Comparison of ENCODE assay signal across 35 cellular contexts in genomic region chr17:42849031-42849430, GRCh38. TPM values are rescaled to one million over a fixed set of nuclear protein-coding genes. Genes with fewer than 3 reads are reported as not detected.
"Had no signal": no experiment of that assay in that cellular context is flagged by ENCODE, and none has a peak within 500 bp of the region (broad histone marks: within the 10 kb centered on the region; RNA-seq: fewer than 3 reads in every experiment).

No MANE protein-coding gene starts in this region.

- H3K9me3 ChIP-seq: esophagus muscularis mucosa, gastroesophageal sphincter, heart right ventricle had no signal

- H3K4me3 ChIP-seq: esophagus muscularis mucosa, gastroesophageal sphincter, heart right ventricle had no signal

- DNase-seq: activated B cell treated with CpG ODN at 0.5 μM for 24 hours; activated CD4-positive, alpha-beta memory T cell treated with anti-CD3 and anti-CD28 coated beads, Interleukin-2, amount 10 ng/mL, durations not matched to agents 7 days and 5 days; activated CD4-positive, alpha-beta T cell treated with anti-CD3 and anti-CD28 coated beads, Interleukin-2, amount 10 ng/mL, durations not matched to agents 24 days and 14 days; activated CD4-positive, alpha-beta T cell treated with anti-CD3 and anti-CD28 coated beads, Interleukin-2, amount 50 U/mL, for 4 hours; activated CD8-positive, alpha-beta memory T cell treated with anti-CD3 and anti-CD28 coated beads, Interleukin-2, amount 50 U/mL, for 48 hours; activated gamma-delta T cell; activated naive CD4-positive, alpha-beta T cell; activated naive CD4-positive, alpha-beta T cell treated with anti-CD3 and anti-CD28 coated beads, Interleukin-2, amount 10 ng/mL, durations not matched to agents 7 days and 5 days; activated naive CD8-positive, alpha-beta T cell treated with anti-CD3 and anti-CD28 coated beads, Interleukin-2, amount 10 ng/mL, durations not matched to agents 7 days and 5 days; activated T-cell treated with anti-CD3 and anti-CD28 coated beads for 4 hours; activated T-cell treated with anti-CD3 and anti-CD28 coated beads, Interleukin-2, amount 50 U/mL, for 24 hours; activated T-cell treated with anti-CD3 and anti-CD28 coated beads, Interleukin-2, amount 50 U/mL, for 72 hours; amniotic stem cell; anterior cingulate cortex; brain microvascular endothelial cell; cortex of kidney; dermis blood vessel endothelial cell; effector CD4-positive, alpha-beta T cell; effector memory CD8-positive, alpha-beta T cell; erythroblast; foreskin keratinocyte; heart right ventricle; T-helper 1 cell; T-helper 17 cell; T1000; WERI-Rb-1 had no signal

- H3K27me3 ChIP-seq: brain microvascular endothelial cell, esophagus muscularis mucosa, gastroesophageal sphincter, heart right ventricle had no signal

- H3K4me3 Mint-ChIP-seq: activated B cell treated with CpG ODN at 0.5 μM for 24 hours; activated CD4-positive, alpha-beta memory T cell treated with anti-CD3 and anti-CD28 coated beads, Interleukin-2, amount 10 ng/mL, durations not matched to agents 7 days and 5 days; activated CD4-positive, alpha-beta T cell treated with anti-CD3 and anti-CD28 coated beads, Interleukin-2, amount 10 ng/mL, durations not matched to agents 24 days and 14 days; activated naive CD4-positive, alpha-beta T cell treated with anti-CD3 and anti-CD28 coated beads, Interleukin-2, amount 10 ng/mL, durations not matched to agents 7 days and 5 days; activated naive CD8-positive, alpha-beta T cell treated with anti-CD3 and anti-CD28 coated beads, Interleukin-2, amount 10 ng/mL, durations not matched to agents 7 days and 5 days; activated T-cell treated with anti-CD3 and anti-CD28 coated beads, Interleukin-2, amount 50 U/mL, for 24 hours; activated T-cell treated with anti-CD3 and anti-CD28 coated beads, Interleukin-2, amount 50 U/mL, for 72 hours; central memory CD8-positive, alpha-beta T cell; effector memory CD8-positive, alpha-beta T cell; T-helper 17 cell; T-helper 2 cell treated with Interferon-gamma antibody and Interleukin-4, amounts not matched to agents 5 μg/mL and 100 μg/mL, for 36 hours had no signal

- H3K4me1 ChIP-seq: foreskin keratinocyte had no signal

- H3K27ac Mint-ChIP-seq: activated B cell treated with CpG ODN at 0.5 μM for 24 hours; activated CD4-positive, alpha-beta memory T cell treated with anti-CD3 and anti-CD28 coated beads, Interleukin-2, amount 10 ng/mL, durations not matched to agents 7 days and 5 days; activated CD4-positive, alpha-beta T cell treated with anti-CD3 and anti-CD28 coated beads, Interleukin-2, amount 10 ng/mL, durations not matched to agents 24 days and 14 days; activated naive CD4-positive, alpha-beta T cell treated with anti-CD3 and anti-CD28 coated beads, Interleukin-2, amount 10 ng/mL, durations not matched to agents 7 days and 5 days; activated naive CD4-positive, alpha-beta T cell treated with anti-CD3 and anti-CD28 coated beads, Interleukin-2, amount 50 U/mL, for 72 hours; activated naive CD8-positive, alpha-beta T cell treated with anti-CD3 and anti-CD28 coated beads, Interleukin-2, amount 10 ng/mL, durations not matched to agents 7 days and 5 days; activated T-cell treated with anti-CD3 and anti-CD28 coated beads, Interleukin-2, amount 50 U/mL, for 24 hours; activated T-cell treated with anti-CD3 and anti-CD28 coated beads, Interleukin-2, amount 50 U/mL, for 72 hours; effector memory CD8-positive, alpha-beta T cell; T-helper 17 cell; T-helper 2 cell treated with Interferon-gamma antibody and Interleukin-4, amounts not matched to agents 5 μg/mL and 100 μg/mL, for 36 hours had no signal

- H3K9me3 Mint-ChIP-seq: activated B cell treated with CpG ODN at 0.5 μM for 24 hours; activated CD4-positive, alpha-beta memory T cell treated with anti-CD3 and anti-CD28 coated beads, Interleukin-2, amount 10 ng/mL, durations not matched to agents 7 days and 5 days; activated CD4-positive, alpha-beta T cell treated with anti-CD3 and anti-CD28 coated beads, Interleukin-2, amount 10 ng/mL, durations not matched to agents 24 days and 14 days; activated naive CD4-positive, alpha-beta T cell treated with anti-CD3 and anti-CD28 coated beads, Interleukin-2, amount 10 ng/mL, durations not matched to agents 7 days and 5 days; activated naive CD4-positive, alpha-beta T cell treated with anti-CD3 and anti-CD28 coated beads, Interleukin-2, amount 50 U/mL, for 72 hours; activated naive CD8-positive, alpha-beta T cell treated with anti-CD3 and anti-CD28 coated beads, Interleukin-2, amount 10 ng/mL, durations not matched to agents 7 days and 5 days; activated T-cell treated with anti-CD3 and anti-CD28 coated beads, Interleukin-2, amount 50 U/mL, for 24 hours; activated T-cell treated with anti-CD3 and anti-CD28 coated beads, Interleukin-2, amount 50 U/mL, for 72 hours; central memory CD8-positive, alpha-beta T cell; effector memory CD8-positive, alpha-beta T cell; T-helper 2 cell treated with Interferon-gamma antibody and Interleukin-4, amounts not matched to agents 5 μg/mL and 100 μg/mL, for 36 hours had no signal

- H3K27ac ChIP-seq: brain microvascular endothelial cell, foreskin keratinocyte, heart right ventricle, WERI-Rb-1 had no signal

- H3K36me3 Mint-ChIP-seq: activated naive CD8-positive, alpha-beta T cell treated with anti-CD3 and anti-CD28 coated beads, Interleukin-2, amount 10 ng/mL, durations not matched to agents 7 days and 5 days had no signal

- H3K27me3 Mint-ChIP-seq: activated CD4-positive, alpha-beta T cell treated with anti-CD3 and anti-CD28 coated beads, Interleukin-2, amount 10 ng/mL, durations not matched to agents 24 days and 14 days; activated naive CD4-positive, alpha-beta T cell treated with anti-CD3 and anti-CD28 coated beads, Interleukin-2, amount 10 ng/mL, durations not matched to agents 7 days and 5 days; activated naive CD8-positive, alpha-beta T cell treated with anti-CD3 and anti-CD28 coated beads, Interleukin-2, amount 10 ng/mL, durations not matched to agents 7 days and 5 days had no signal

RNA-seq across cellular contexts. Expression of gene CNTD1, which starts 50.4 kb away (rescaled TPM):
- total RNA-seq: activated B cell treated with CpG ODN at 0.5 μM for 24 hours; activated CD4-positive, alpha-beta memory T cell treated with anti-CD3 and anti-CD28 coated beads, Interleukin-2, amount 10 ng/mL, durations not matched to agents 7 days and 5 days; activated CD4-positive, alpha-beta T cell treated with anti-CD3 and anti-CD28 coated beads, Interleukin-2, amount 10 ng/mL, durations not matched to agents 24 days and 14 days; astrocyte; bronchial epithelial cell; cardiac septum; foreskin keratinocyte; glomerular endothelial cell; T-helper 17 cell had no signal
